ENCODE assay signal across 8 cellular contexts in genomic region chr16:8674413-8675022, GRCh38. TPM values are rescaled to one million over a fixed set of nuclear protein-coding genes. Genes with fewer than 3 reads are reported as not detected.
A peak's percentile ranks its signal among the peaks of the same experiment; 100 is the strongest.
DNase-seq lines count a peak whose midpoint lies in the region; ATAC-seq and TF ChIP-seq lines count a peak whose summit lies in the region.

TSS of gene ABAT (plus strand) at chr16:8674617. CDS start at chr16:8735740, 61,123 bp downstream.

- ATAC-seq in GM18868 (IDR thresholded peaks at IDR 0.05; ENCODE audit: unreplicated experiment) = peak; percentile 100
- peak; percentile 100 for ATAC-seq in HG03095 (IDR thresholded peaks at IDR 0.05; ENCODE audit: unreplicated experiment)

- CTCF ChIA-PET in AG04450 (lab: Charles Lee) = interaction anchor here (0.7 to 1.1 kb wide), 2 partner anchors 14 to 117 kb away, joined by 3 to 5 read pairs; no protein-coding TSS in a partner anchor

- POLR2A ChIA-PET in AG04450 (lab: Yijun Ruan, JAX) = no interaction called here

- no peaks in the 10 kb centered on the region for H3K36me3 ChIP-seq in kidney epithelial cell (ENCODE audit: control insufficient read depth, insufficient read depth, low read length)

- peak within 1 kb of the TSS; percentile 79 for H3K4me3 ChIP-seq in AG04450 (ENCODE audit: low read depth, low read length)
- peak within 1 kb of the TSS; percentile 66 for H3K4me3 ChIP-seq in kidney epithelial cell (ENCODE audit: low read depth, low read length)

- H3K27me3 ChIP-seq in AG04450 (ENCODE audit: control insufficient read depth, insufficient read depth, low read length) = peaks cover 2% of the 10 kb centered on the region
- H3K27me3 ChIP-seq in kidney epithelial cell (ENCODE audit: control insufficient read depth, insufficient read depth, low read length) = no peaks in the 10 kb centered on the region

- peaks cover 1% of the 10 kb centered on the region; the same call in 1 of the 2 replicates for H3K9me3 ChIP-seq in AG04450 (ENCODE audit: control insufficient read depth, insufficient read depth, low read length)

- DNase-seq in AG04450 (ENCODE audit: low read depth, low spot score) (peak; percentile 16), NCI-H2227 (lab: John Stamatoyannopoulos, UW; ENCODE audit: unreplicated experiment) (peak; percentile 93), cerebellar nuclear complex (lab: John Stamatoyannopoulos, UW) (peak; percentile 39 to 75), kidney epithelial cell (ENCODE audit: low read depth) (no peak)
- DNase-seq in activated CD4-positive, CD25-positive, alpha-beta regulatory T cell treated with anti-CD3 and anti-CD28 coated beads, Interleukin-2, amount 50 U/mL, for 72 hours = peak; percentile 90
- peak; percentile 71 to 85 for DNase-seq in stimulated activated CD4-positive, alpha-beta T cell treated with anti-CD3 and anti-CD28 coated beads, Interleukin-15, amount 100 ng/mL, for 48 hours (ENCODE audit: low read depth in 2 of 2)

- H3K27ac ChIP-seq in AG04450 (ENCODE audit: low read depth, low read length) = no peak within 1 kb of the TSS

- TF ChIP-seq CTCF in AG04450 (IDR thresholded peaks at IDR 0.05; ENCODE audit: low read depth, low read length) (no peak), kidney epithelial cell (IDR thresholded peaks at IDR 0.05; ENCODE audit: insufficient read depth, low read length, poor library complexity, severe bottlenecking) (no peak)

RNA-seq across cellular contexts. Expression of gene ABAT, which starts in this region (rescaled TPM):
- polyA plus RNA-seq in AG04450 (2011; rRNA removed) = 6.6 and 7.2 TPM in 2 replicates
- polyA minus RNA-seq in AG04450 (2011; rRNA and poly(A)+ RNA removed) = 3.4 and 4.6 TPM in 2 replicates
- total RNA-seq in kidney epithelial cell = 4.9 and 7.5 TPM in 2 replicates
